In the genomic region with DNA sequence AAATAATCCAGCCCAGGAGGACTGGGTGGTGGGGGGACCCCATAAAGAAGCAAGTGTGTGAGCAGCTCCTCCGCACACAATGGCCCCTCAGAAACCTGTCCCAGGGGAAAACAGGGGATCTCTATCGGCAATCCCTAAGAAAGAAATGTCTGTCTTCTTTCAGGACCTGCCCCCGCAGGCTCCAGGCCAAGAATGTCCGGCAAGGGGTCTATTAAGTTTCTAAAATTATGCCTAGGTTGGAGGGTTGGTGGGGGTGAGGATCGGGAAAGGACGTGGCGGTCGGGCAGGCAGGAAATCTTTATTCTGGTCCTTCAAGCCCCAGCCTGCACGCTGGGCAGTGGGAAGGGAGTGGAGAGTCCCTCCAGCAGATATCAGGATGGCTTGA, we compare ENCODE assay signal across 18 cellular contexts. TPM values are rescaled to one million over a fixed set of nuclear protein-coding genes. Genes with fewer than 3 reads are reported as not detected.
A peak's percentile ranks its signal among the peaks of the same experiment; 100 is the strongest.
DNase-seq lines count a peak whose midpoint lies in the region; ATAC-seq and TF ChIP-seq lines count a peak whose summit lies in the region.
"Had no signal": no experiment of that assay in that cellular context is flagged by ENCODE, and none has a peak within 500 bp of the region (broad histone marks: within the 10 kb centered on the region; RNA-seq: fewer than 3 reads in every experiment).

No MANE protein-coding gene starts in this region.

- no peak overlapping the region for H2BK15ac ChIP-seq in H9 (ENCODE audit: low read depth, low read length)

- intact Hi-C loops in dendritic cell treated with granulocyte-macrophage colony-stimulating factor and Interleukin-4, amounts not matched to agents 40 ng/mL and 50 ng/mL, for 4 days (cut with micrococcal nuclease) = no loop called here
- intact Hi-C loops in thyroid gland (cut with DNase I) = no loop called here

- no peak overlapping the region for H2BK120ac ChIP-seq in H9 (ENCODE audit: low read depth, low read length, poor library complexity, severe bottlenecking)

- H2BK12ac ChIP-seq in H9 (ENCODE audit: insufficient read length, low read depth, low read length) = no peak overlapping the region

- H4K5ac ChIP-seq in H9 (ENCODE audit: insufficient read length, low read depth, low read length) = no peak overlapping the region

- no peak for TF ChIP-seq POLR2A in thyroid gland (IDR thresholded peaks at IDR 0.05)

- H3K27me3 ChIP-seq in H9 (ENCODE audit: insufficient read depth, low read length) (no peaks in the 10 kb centered on the region), thyroid gland (no peaks in the 10 kb centered on the region)
- H3K27me3 ChIP-seq: esophagus squamous epithelium, gastrocnemius medialis had no signal

- H2BK5ac ChIP-seq in H9 (ENCODE audit: insufficient read length, low read length) = no peak overlapping the region

- DNase-seq in H9 (no peak), thyroid gland (peak; percentile 34 to 47), NCI-H146 (lab: John Stamatoyannopoulos, UW) (no peak)
- DNase-seq in activated CD8-positive, alpha-beta memory T cell treated with anti-CD3 and anti-CD28 coated beads, Interleukin-2, amount 50 U/mL, for 4 hours = no peak
- DNase-seq: esophagus squamous epithelium; gastrocnemius medialis; mesendoderm; naive B cell; NCI-H1092 treated with DMSO at 0.1 percent for 48 hours; NCI-H2081 treated with DMSO at 0.1 percent for 48 hours; psoas muscle; SHP77; stimulated activated CD4-positive, alpha-beta T cell treated with anti-CD3 and anti-CD28 coated beads, Interleukin-1b, Interleukin-23, amount 100 ng/mL, for 48 hours had no signal

- no peaks in the 10 kb centered on the region for H3K4me1 ChIP-seq in H9 (ENCODE audit: insufficient read depth, low read length)
- H3K4me1 ChIP-seq in thyroid gland = peaks cover 26 to 36% of the 10 kb centered on the region in 2 donors

- no peaks in the 10 kb centered on the region for H3K79me1 ChIP-seq in H9 (ENCODE audit: insufficient read depth, low read depth, low read length, poor library complexity, severe bottlenecking)

- no peak overlapping the region for H3K18ac ChIP-seq in H9 (ENCODE audit: insufficient read length, low read depth, low read length)

- H3K23me2 ChIP-seq in H9 (ENCODE audit: insufficient read length, low read depth, low read length, poor library complexity, severe bottlenecking) = no peaks in the 10 kb centered on the region

- no peaks in the 10 kb centered on the region for H3K79me2 ChIP-seq in H9 (ENCODE audit: insufficient read depth, low read length)

- H3K36me3 Mint-ChIP-seq in H9 (ENCODE audit: insufficient read depth in 1 of 3, low read depth in 3 of 3) (no peaks in the 10 kb centered on the region), nephron (ENCODE audit: low read depth) (no peaks in the 10 kb centered on the region)
- H3K36me3 Mint-ChIP-seq in dendritic cell treated with granulocyte-macrophage colony-stimulating factor and Interleukin-4, amounts not matched to agents 40 ng/mL and 50 ng/mL, for 4 days (ENCODE audit: low read depth) = no peaks in the 10 kb centered on the region
- H3K36me3 Mint-ChIP-seq: activated naive CD8-positive, alpha-beta T cell; naive B cell had no signal

- no peak for ATAC-seq in GM18909 (IDR thresholded peaks at IDR 0.05; ENCODE audit: poor library complexity, unreplicated experiment)
- ATAC-seq: activated CD4-positive, CD25-positive, alpha-beta regulatory T cell treated with anti-CD3 and anti-CD28 coated beads, Interleukin-2, amount 50 U/mL, for 24 hours; gastrocnemius medialis; psoas muscle had no signal

- no peak overlapping the region for H3K9ac ChIP-seq in H9 (ENCODE audit: extremely low read depth, insufficient read length, low read length)

- H3K27ac ChIP-seq in H9 (ENCODE audit: insufficient read length, low read depth, low read length) (no peak overlapping the region), thyroid gland (peak overlapping the region; percentile 63 to 99 (median 97))
- H3K27ac ChIP-seq: esophagus squamous epithelium, gastrocnemius medialis, psoas muscle had no signal

- H3K4me2 ChIP-seq in H9 (ENCODE audit: insufficient read depth, insufficient read length, low read length) = no peak overlapping the region

- peak overlapping the region; percentile 44 to 77 (median 74); a peak in 3 of 7 replicates for H3K27ac Mint-ChIP-seq in H9
- H3K27ac Mint-ChIP-seq in dendritic cell treated with granulocyte-macrophage colony-stimulating factor and Interleukin-4, amounts not matched to agents 40 ng/mL and 50 ng/mL, for 4 days = peak overlapping the region; percentile 60
- H3K27ac Mint-ChIP-seq in nephron = peak overlapping the region; percentile 88 to 93 (median 92)
- H3K27ac Mint-ChIP-seq: activated naive CD8-positive, alpha-beta T cell had no signal

- no peak overlapping the region for H2AK5ac ChIP-seq in H9 (ENCODE audit: insufficient read length, low read length)

- no peak overlapping the region for H3K4ac ChIP-seq in H9 (ENCODE audit: low read depth, low read length)

- no peak overlapping the region for H4K91ac ChIP-seq in H9 (ENCODE audit: insufficient read length, low read depth, low read length)

- H3K23ac ChIP-seq in H9 (ENCODE audit: insufficient read length, low read depth, low read length) = no peak overlapping the region

- H3K27me3 Mint-ChIP-seq in H9 (ENCODE audit: low read depth) (peaks cover 8% of the 10 kb centered on the region), nephron (ENCODE audit: low read depth) (peaks cover 13% of the 10 kb centered on the region)
- H3K27me3 Mint-ChIP-seq in dendritic cell treated with granulocyte-macrophage colony-stimulating factor and Interleukin-4, amounts not matched to agents 40 ng/mL and 50 ng/mL, for 4 days = peaks cover 13% of the 10 kb centered on the region
- H3K27me3 Mint-ChIP-seq: activated naive CD8-positive, alpha-beta T cell had no signal

- TF ChIP-seq CTCF in H9 (conservative IDR thresholded peaks at IDR 0.05) (no peak), nephron (IDR thresholded peaks at IDR 0.05; ENCODE audit: unreplicated experiment in 3 of 3) (no peak), thyroid gland (IDR thresholded peaks at IDR 0.05) (no peak)

- H3K56ac ChIP-seq in H9 (ENCODE audit: insufficient read length, low read depth, low read length) = no peak overlapping the region

- H3K9me3 ChIP-seq in H9 (ENCODE audit: control insufficient read depth, low read depth, low read length) = no peaks in the 10 kb centered on the region
- H3K9me3 ChIP-seq in thyroid gland = no peaks in the 10 kb centered on the region
- H3K9me3 ChIP-seq: esophagus squamous epithelium, gastrocnemius medialis, psoas muscle had no signal

- no peaks in the 10 kb centered on the region for H3K36me3 ChIP-seq in thyroid gland
- H3K36me3 ChIP-seq: esophagus squamous epithelium, gastrocnemius medialis had no signal

- H3K4me1 Mint-ChIP-seq in H9 (peaks cover 40 to 42% of the 10 kb centered on the region in 2 experiments), nephron (peaks cover 28% of the 10 kb centered on the region)
- H3K4me1 Mint-ChIP-seq in dendritic cell treated with granulocyte-macrophage colony-stimulating factor and Interleukin-4, amounts not matched to agents 40 ng/mL and 50 ng/mL, for 4 days (ENCODE audit: low read depth) = peaks cover 82% of the 10 kb centered on the region

- H3K4me3 Mint-ChIP-seq in H9 (no peak overlapping the region), nephron (no peak overlapping the region)
- H3K4me3 Mint-ChIP-seq in dendritic cell treated with granulocyte-macrophage colony-stimulating factor and Interleukin-4, amounts not matched to agents 40 ng/mL and 50 ng/mL, for 4 days = no peak overlapping the region
- H3K4me3 Mint-ChIP-seq: activated naive CD8-positive, alpha-beta T cell had no signal

- WGBS in H9 (ENCODE audit: extremely low coverage, insufficient read length, low lambda C conversion rate) = no CpG with 5 or more reads among the region's 9 CpGs
- WGBS in thyroid gland, 2 donors = 16 to 23% methylated on average over 9 of the region's 9 CpGs

- no peak overlapping the region for H3K14ac ChIP-seq in H9 (ENCODE audit: insufficient read depth, low read length)

- no peak overlapping the region for H4K8ac ChIP-seq in H9 (replicated peaks; ENCODE audit: insufficient read length, low read depth, low read length)

- no peak overlapping the region for H2AFZ ChIP-seq in H9 (ENCODE audit: low read length)

- H3T11ph ChIP-seq in H9 (ENCODE audit: low read length) = no peak overlapping the region

- no peaks in the 10 kb centered on the region for H3K9me3 Mint-ChIP-seq in H9
- H3K9me3 Mint-ChIP-seq in dendritic cell treated with granulocyte-macrophage colony-stimulating factor and Interleukin-4, amounts not matched to agents 40 ng/mL and 50 ng/mL, for 4 days = no peaks in the 10 kb centered on the region
- H3K9me3 Mint-ChIP-seq in nephron = no peaks in the 10 kb centered on the region
- H3K9me3 Mint-ChIP-seq: naive B cell had no signal

- H4K20me1 ChIP-seq in H9 (ENCODE audit: control insufficient read depth, insufficient read depth, insufficient read length) = no peaks in the 10 kb centered on the region

- no peak overlapping the region for H3K4me3 ChIP-seq in thyroid gland (replicated peaks in 1 of 3)
- H3K4me3 ChIP-seq: esophagus squamous epithelium, gastrocnemius medialis, psoas muscle had no signal

- H2BK20ac ChIP-seq in H9 (ENCODE audit: low read depth, low read length, poor library complexity, severe bottlenecking) = no peak overlapping the region

RNA-seq across cellular contexts. Expression of a gene that starts 23.4 kb away (rescaled TPM):
- total RNA-seq in H9 (2021) = 249 and 265 TPM in 2 replicates
- total RNA-seq in thyroid gland = 100 to 1,000 TPM; 101 to 136 (median 112) TPM

RNA-seq across cellular contexts. Expression of a gene that starts 58.1 kb away (rescaled TPM):
- total RNA-seq in H9 (2021) = 43.9 and 44.2 TPM in 2 replicates
- total RNA-seq in thyroid gland = 10 to 100 TPM; 31.5 to 50.6 (median 36.3) TPM

Comparison
In these comparisons a context has a peak if more than half of its experiments do, and no peak if none do; other contexts are left out.
1. DNase-seq: peak in thyroid gland (2 of 2); none in H9 (single experiment), NCI-H146 (single experiment) and activated CD8-positive, alpha-beta memory T cell treated with anti-CD3 and anti-CD28 coated beads, Interleukin-2, amount 50 U/mL, for 4 hours (single experiment).
2. Peak in every context shown above with its lines, with median percentiles within 50 percentile points of each other: H3K27ac Mint-ChIP-seq.